In genomic region chr20:35252598-35252997, GRCh38 we compare ENCODE assay signal across 7 cellular contexts. TPM values are rescaled to one million over a fixed set of nuclear protein-coding genes. Genes with fewer than 3 reads are reported as not detected.
"Had no signal": no experiment of that assay in that cellular context is flagged by ENCODE, and none has a peak within 500 bp of the region (broad histone marks: within the 10 kb centered on the region; RNA-seq: fewer than 3 reads in every experiment).

No MANE protein-coding gene starts in this region.

RNA-seq across cellular contexts. Expression of gene FAM83C, which starts 39.6 kb away (rescaled TPM):
- total RNA-seq: adrenal gland, cardiac septum, gastrocnemius medialis, heart right ventricle, left lung, mucosa of gallbladder, upper lobe of left lung had no signal
